ENCODE assay signal across 19 cellular contexts in genomic region chrX:31217111-31217510, GRCh38.
"Had no signal": no experiment of that assay in that cellular context is flagged by ENCODE, and none has a peak within 500 bp of the region (broad histone marks: within the 10 kb centered on the region; RNA-seq: fewer than 3 reads in every experiment).

No MANE protein-coding gene starts in this region.

- H3K4me3 ChIP-seq: body of pancreas, transverse colon, uterus had no signal

- H3K4me1 Mint-ChIP-seq: activated CD8-positive, alpha-beta memory T cell treated with anti-CD3 and anti-CD28 coated beads, Interleukin-2, amount 10 ng/mL, durations not matched to agents 7 days and 5 days; activated naive CD8-positive, alpha-beta T cell treated with anti-CD3 and anti-CD28 coated beads for 36 hours; neural crest cell had no signal

- DNase-seq: activated CD4-positive, alpha-beta memory T cell treated with anti-CD3 and anti-CD28 coated beads, Interleukin-2, amount 10 ng/mL, durations not matched to agents 7 days and 5 days; activated CD4-positive, alpha-beta T cell treated with anti-CD3 and anti-CD28 coated beads for 4 hours; activated CD8-positive, alpha-beta memory T cell treated with anti-CD3 and anti-CD28 coated beads, Interleukin-2, amount 10 ng/mL, durations not matched to agents 7 days and 5 days; activated naive CD8-positive, alpha-beta T cell treated with anti-CD3 and anti-CD28 coated beads for 36 hours; amniotic stem cell; body of pancreas; erythroblast; foreskin melanocyte; kidney; stimulated activated CD4-positive, alpha-beta T cell treated with anti-CD3 and anti-CD28 coated beads, Interleukin-12 subunit alpha, Interleukin-12 subunit beta, amount 100 ng/mL, for 4 hours; stimulated activated CD4-positive, alpha-beta T cell treated with anti-CD3 and anti-CD28 coated beads, Interleukin-1b, Interleukin-23, amount 100 ng/mL, for 48 hours; stimulated activated CD8-positive, alpha-beta memory T cell treated with anti-CD3 and anti-CD28 coated beads, Interleukin-4, amount 100 ng/mL, for 48 hours; stimulated activated naive CD8-positive, alpha-beta T cell treated with anti-CD3 and anti-CD28 coated beads, Interleukin-15, Interleukin-2, amounts not matched to agents 100 U/mL and 50 U/mL, for 24 hours; transverse colon; uterus had no signal

- H3K27me3 Mint-ChIP-seq: activated CD4-positive, alpha-beta memory T cell treated with anti-CD3 and anti-CD28 coated beads, Interleukin-2, amount 10 ng/mL, durations not matched to agents 7 days and 5 days; activated CD8-positive, alpha-beta memory T cell treated with anti-CD3 and anti-CD28 coated beads, Interleukin-2, amount 10 ng/mL, durations not matched to agents 7 days and 5 days; activated naive CD8-positive, alpha-beta T cell treated with anti-CD3 and anti-CD28 coated beads for 36 hours; progenitor cell of endocrine pancreas had no signal

- FAIRE-seq: kidney had no signal

- H3K36me3 ChIP-seq: transverse colon, uterus had no signal

- H3K36me3 Mint-ChIP-seq: activated CD8-positive, alpha-beta memory T cell treated with anti-CD3 and anti-CD28 coated beads, Interleukin-2, amount 10 ng/mL, durations not matched to agents 7 days and 5 days; activated naive CD8-positive, alpha-beta T cell treated with anti-CD3 and anti-CD28 coated beads for 36 hours; WTC11 had no signal

- H3K27me3 ChIP-seq: body of pancreas, transverse colon, uterus had no signal

- H3K27ac ChIP-seq: transverse colon, uterus had no signal

- H3K9me3 ChIP-seq: body of pancreas, transverse colon, uterus had no signal

- H3K27ac Mint-ChIP-seq: activated CD4-positive, alpha-beta memory T cell treated with anti-CD3 and anti-CD28 coated beads, Interleukin-2, amount 10 ng/mL, durations not matched to agents 7 days and 5 days; activated CD8-positive, alpha-beta memory T cell treated with anti-CD3 and anti-CD28 coated beads, Interleukin-2, amount 10 ng/mL, durations not matched to agents 7 days and 5 days; activated naive CD8-positive, alpha-beta T cell treated with anti-CD3 and anti-CD28 coated beads for 36 hours; progenitor cell of endocrine pancreas; T-helper 2 cell treated with Interferon-gamma antibody and Interleukin-4, amounts not matched to agents 5 μg/mL and 100 μg/mL, for 36 hours; WTC11 had no signal

- H3K4me1 ChIP-seq: transverse colon, uterus had no signal

- H3K4me3 Mint-ChIP-seq: activated CD4-positive, alpha-beta memory T cell treated with anti-CD3 and anti-CD28 coated beads, Interleukin-2, amount 10 ng/mL, durations not matched to agents 7 days and 5 days; activated CD8-positive, alpha-beta memory T cell treated with anti-CD3 and anti-CD28 coated beads, Interleukin-2, amount 10 ng/mL, durations not matched to agents 7 days and 5 days; activated naive CD8-positive, alpha-beta T cell treated with anti-CD3 and anti-CD28 coated beads for 36 hours; neural crest cell; T-helper 2 cell treated with Interferon-gamma antibody and Interleukin-4, amounts not matched to agents 5 μg/mL and 100 μg/mL, for 36 hours; WTC11 had no signal

- H3K9me3 Mint-ChIP-seq: activated CD4-positive, alpha-beta memory T cell treated with anti-CD3 and anti-CD28 coated beads, Interleukin-2, amount 10 ng/mL, durations not matched to agents 7 days and 5 days; activated naive CD8-positive, alpha-beta T cell treated with anti-CD3 and anti-CD28 coated beads for 36 hours; T-helper 2 cell treated with Interferon-gamma antibody and Interleukin-4, amounts not matched to agents 5 μg/mL and 100 μg/mL, for 36 hours; WTC11 had no signal
